In genomic region chr1:1118011-1118892, GRCh38 we compare ENCODE assay signal across 26 cellular contexts. TPM values are rescaled to one million over a fixed set of nuclear protein-coding genes. Genes with fewer than 3 reads are reported as not detected.
A peak's percentile ranks its signal among the peaks of the same experiment; 100 is the strongest.
DNase-seq lines count a peak whose midpoint lies in the region; ATAC-seq, FAIRE-seq and TF ChIP-seq lines count a peak whose summit lies in the region.
"Had no signal": no experiment of that assay in that cellular context is flagged by ENCODE, and none has a peak within 500 bp of the region (broad histone marks: within the 10 kb centered on the region; RNA-seq: fewer than 3 reads in every experiment).

No MANE protein-coding gene starts in this region.

- DNase-seq in GOT3 (lab: John Stamatoyannopoulos, UW) (peak; percentile 20), T-cell (no peak), right cardiac atrium (peak in 2 of 3 donors; percentile 44 to 53), pancreas (peak in 5 of 6 donors; percentile 19 to 70 (median 41))
- DNase-seq: activated gamma-delta T cell; AML-193; foreskin fibroblast; H9; KG1; NCI-H1092 treated with DMSO at 0.1 percent for 48 hours; NCI-H526 treated with DMSO at 0.1 percent for 48 hours; SHP77 treated with DMSO at 0.1 percent for 48 hours; small intestine; stimulated activated CD4-positive, alpha-beta T cell treated with anti-CD3 and anti-CD28 coated beads, Interleukin-4, amount 100 ng/mL, for 4 hours; WERI-Rb-1 had no signal

- H3K9me3 ChIP-seq in right cardiac atrium (ENCODE audit: control insufficient read depth, low read length): no peaks in the 10 kb centered on the region
- no peaks in the 10 kb centered on the region for H3K9me3 ChIP-seq in pancreas
- H3K9me3 ChIP-seq: ascending aorta had no signal

- 83% methylated on average over 33 of the region's 33 CpGs for WGBS in right cardiac atrium
- 73 to 84% methylated on average over 32 to 33 of the region's 33 CpGs for WGBS in pancreas, 2 donors

- peaks cover 7 to 14% (median 8%) of the 10 kb centered on the region in 3 donors for H3K4me1 Mint-ChIP-seq in T-cell

- POLR2A ChIA-PET in T-cell (lab: Charles Lee): no interaction called here

- H3K36me3 Mint-ChIP-seq in T-cell: peaks cover 4% of the 10 kb centered on the region

- H3K27ac Mint-ChIP-seq in T-cell: no peak overlapping the region
- H3K27ac Mint-ChIP-seq: H9; T-helper 1 cell treated with Interleukin-12 subunit alpha and Interleukin-12 subunit beta and Interleukin-4 antibody, amounts not matched to agents 30 μg/mL and 1 μg/mL, for 36 hours had no signal

- H3K27me3 ChIP-seq in right cardiac atrium (ENCODE audit: control insufficient read depth, insufficient read depth) (no peaks in the 10 kb centered on the region), pancreas (no peaks in the 10 kb centered on the region)
- H3K27me3 ChIP-seq: ascending aorta had no signal

- CTCF ChIA-PET in T-cell (lab: Charles Lee): no interaction called here

- no peak overlapping the region for H3K4me3 ChIP-seq in right cardiac atrium (ENCODE audit: low read length)
- no peak overlapping the region for H3K4me3 ChIP-seq in pancreas
- H3K4me3 ChIP-seq: ascending aorta had no signal

- no peaks in the 10 kb centered on the region for H3K36me3 ChIP-seq in pancreas
- H3K36me3 ChIP-seq: ascending aorta had no signal

- no peak overlapping the region for H3K27ac ChIP-seq in right cardiac atrium (ENCODE audit: low read length)
- H3K27ac ChIP-seq in pancreas: no peak overlapping the region
- H3K27ac ChIP-seq: ascending aorta had no signal

- no peak for TF ChIP-seq CTCF in pancreas (IDR thresholded peaks at IDR 0.05)

- peak overlapping the region in 2 of 3 donors; percentile 49 to 86 for H3K4me3 Mint-ChIP-seq in T-cell

- H3K9me3 Mint-ChIP-seq in T-cell: peaks cover 0 to 3% (median 3%) of the 10 kb centered on the region in 3 donors

- no peak for ATAC-seq in T-cell (replicated peaks in 1 of 4)
- ATAC-seq in right cardiac atrium: no peak
- ATAC-seq in pancreas: no peak
- no peak for ATAC-seq in GM18861 (IDR thresholded peaks at IDR 0.05; ENCODE audit: unreplicated experiment)
- no peak for ATAC-seq in esophagus mucosa
- no peak for ATAC-seq in HG03442 (IDR thresholded peaks at IDR 0.05; ENCODE audit: unreplicated experiment)
- ATAC-seq: left colon had no signal

- intact Hi-C loops in right cardiac atrium (cut with DNase I): no loop called here
- intact Hi-C loops in pancreas (cut with DNase I): loop anchor here in 1 of 3 donors (10.0 kb wide), 1 partner anchor 83 kb away; no protein-coding TSS in a partner anchor

- H3K4me1 ChIP-seq in right cardiac atrium (ENCODE audit: control insufficient read depth, insufficient read depth, low read length) (no peaks in the 10 kb centered on the region), pancreas (peaks cover 0 to 3% (median 0%) of the 10 kb centered on the region in 3 donors)

- no peak for FAIRE-seq in pancreas (lab: Jason Lieb, UNC)
- FAIRE-seq: D721Med, endothelial cell of umbilical vein, GM19239, small intestine had no signal

- H3K27me3 Mint-ChIP-seq in T-cell: peaks cover 0 to 8% of the 10 kb centered on the region in 2 donors

RNA-seq across cellular contexts. Expression of gene C1orf159, which starts 2.4 kb away (rescaled TPM):
- total RNA-seq in T-cell (10 to 100 TPM; 20.4 to 37.7 (median 22.5) TPM), right cardiac atrium (1 to 10 TPM; 4.9 to 5.6 (median 5.4) TPM), pancreas (1 to 10 TPM; 3.0 to 6.7 (median 4.0) TPM), esophagus mucosa (9.4 TPM)
- polyA plus RNA-seq in right cardiac atrium (6.8 TPM), pancreas (10 to 100 TPM; 20.9 to 30.7 TPM)

RNA-seq across cellular contexts. Expression of gene RNF223, which starts 44.1 kb away (rescaled TPM):
- total RNA-seq in T-cell: not detected
- total RNA-seq in right cardiac atrium: not detected
- polyA plus RNA-seq in right cardiac atrium: not detected
- under 1 TPM in 4 of 6 donors, not detected in 2; 0.12 to 0.37 (median 0.16) TPM for total RNA-seq in pancreas
- polyA plus RNA-seq in pancreas: under 1 TPM; 0.05 to 0.34 TPM
- total RNA-seq in esophagus mucosa: 22.3 TPM
- total RNA-seq: activated CD8-positive, alpha-beta memory T cell treated with anti-CD3 and anti-CD28 coated beads for 36 hours; ascending aorta; endothelial cell of umbilical vein; H9; osteocyte had no signal
- polyA plus RNA-seq: endothelial cell of umbilical vein had no signal

RNA-seq across cellular contexts. Expression of gene TTLL10, which starts 55.4 kb away (rescaled TPM):
- total RNA-seq in T-cell (1 to 10 TPM in 1 of 5 donors, under 1 TPM in 3, not detected in 1; 0.26 to 1.0 (median 0.47) TPM), right cardiac atrium (not detected), pancreas (under 1 TPM in 5 of 6 donors, not detected in 1; 0.20 to 0.51 (median 0.38) TPM), esophagus mucosa (1.0 TPM)
- polyA plus RNA-seq in right cardiac atrium (0.09 TPM), pancreas (1 to 10 TPM; 1.0 to 1.6 TPM)
- total RNA-seq: activated CD8-positive, alpha-beta memory T cell treated with anti-CD3 and anti-CD28 coated beads for 36 hours; ascending aorta; endothelial cell of umbilical vein; osteocyte had no signal
- polyA plus RNA-seq: endothelial cell of umbilical vein had no signal

Comparison
In these comparisons a context has a peak if more than half of its experiments do, and no peak if none do; other contexts are left out.
1. DNase-seq: peak in GOT3 (single experiment), right cardiac atrium (2 of 3) and pancreas (5 of 6); none in T-cell (0 of 34).
2. RNA of gene RNF223, which starts 44.1 kb away (total RNA-seq): 22.3 TPM in esophagus mucosa (single experiment); 0.12 to 0.37 TPM in pancreas, not detected in T-cell and not detected in right cardiac atrium; every median in the first group is over 10 times any median in the second.